18 cellular contexts compared by ENCODE assay signal in the genomic region with DNA sequence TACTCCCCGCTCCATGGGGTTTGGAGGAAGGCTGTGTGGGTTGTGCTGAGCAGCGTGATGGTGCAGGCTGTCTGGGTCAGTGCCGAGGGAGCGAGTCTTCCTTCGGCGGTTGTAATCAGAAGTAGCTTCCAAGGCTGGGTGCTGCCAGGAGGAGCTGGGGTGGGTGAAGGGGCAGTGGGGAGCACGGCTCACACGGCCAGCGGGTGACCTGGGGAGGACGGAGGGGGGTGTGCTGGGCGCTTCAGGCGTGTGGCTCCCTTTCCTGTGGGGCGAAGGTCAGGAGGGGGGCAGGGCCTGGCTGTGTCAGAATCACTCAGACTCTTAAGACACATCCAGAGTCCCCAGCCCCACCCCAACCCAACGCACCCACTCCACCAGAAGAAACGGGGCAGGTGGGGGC.
DNase-seq lines count a peak whose midpoint lies in the region; ATAC-seq and TF ChIP-seq lines count a peak whose summit lies in the region.
"Had no signal": no experiment of that assay in that cellular context is flagged by ENCODE, and none has a peak within 500 bp of the region (broad histone marks: within the 10 kb centered on the region; RNA-seq: fewer than 3 reads in every experiment).

No MANE protein-coding gene starts in this region.

- H3K9me2 ChIP-seq in GM23338 (ENCODE audit: insufficient read depth), result no peaks in the 10 kb centered on the region

- TF ChIP-seq CTCF in GM23338 (conservative IDR thresholded peaks at IDR 0.05; ENCODE audit: low read depth in 2 of 2) (no peak), adrenal gland (IDR thresholded peaks at IDR 0.05) (no peak), smooth muscle cell (IDR thresholded peaks at IDR 0.05; ENCODE audit: borderline replicate concordance, insufficient read depth, poor library complexity, severe bottlenecking) (no peak)

- no peak overlapping the region for H2BK15ac ChIP-seq in mesenchymal stem cell (ENCODE audit: low read depth, poor library complexity, severe bottlenecking)

- H3K4me3 ChIP-seq in GM23338, result no peak overlapping the region
- no peak overlapping the region for H3K4me3 ChIP-seq in adrenal gland
- no peak overlapping the region for H3K4me3 ChIP-seq in mesenchymal stem cell (ENCODE audit: insufficient read depth in 1 of 2, low read depth in 1 of 2, low read length in 2 of 2)
- H3K4me3 ChIP-seq in smooth muscle cell, result no peak overlapping the region
- H3K4me3 ChIP-seq in effector memory CD4-positive, alpha-beta T cell (ENCODE audit: insufficient read depth, low read depth, low read length, poor library complexity, severe bottlenecking), result no peak overlapping the region
- H3K4me3 ChIP-seq: K562, SJSA1 had no signal

- no peak overlapping the region for H3K18ac ChIP-seq in mesenchymal stem cell (ENCODE audit: low read depth in 1 of 2, low read length in 2 of 2)

- H3K79me2 ChIP-seq in GM23338 (replicated peaks; ENCODE audit: insufficient read depth) (no peaks in the 10 kb centered on the region), smooth muscle cell (ENCODE audit: low read depth) (no peaks in the 10 kb centered on the region)

- DNase-seq in GM23338 (ENCODE audit: low spot score) (no peak), adrenal gland (peak in 1 of 7 donors; percentile 36), mesenchymal stem cell (no peak), smooth muscle cell (lab: John Stamatoyannopoulos, UW; ENCODE audit: unreplicated experiment) (no peak), NCI-H2196 (lab: John Stamatoyannopoulos, UW; ENCODE audit: unreplicated experiment) (no peak), midbrain (lab: John Stamatoyannopoulos, UW) (no peak)
- DNase-seq in effector memory CD4-positive, alpha-beta T cell, result no peak
- DNase-seq: amniotic stem cell, foreskin melanocyte, GDM1, left cardiac atrium, NCI-H2029 treated with DMSO at 0.1 percent for 48 hours, NCI-H510A treated with DMSO at 0.1 percent for 48 hours had no signal

- peaks cover 5% of the 10 kb centered on the region; the same call in 2 of the 3 replicates for H3K4me1 Mint-ChIP-seq in GM23338

- H3F3A ChIP-seq in GM23338 (replicated peaks; ENCODE audit: low read depth) (no peaks in the 10 kb centered on the region), smooth muscle cell (ENCODE audit: low read depth) (peaks cover 31% of the 10 kb centered on the region)

- TF ChIP-seq POLR2A in adrenal gland (IDR thresholded peaks at IDR 0.05), result no peak

- H3K9ac ChIP-seq in mesenchymal stem cell (ENCODE audit: low read length), result no peak overlapping the region
- H3K9ac ChIP-seq in smooth muscle cell (ENCODE audit: low read depth), result no peak overlapping the region

- H2BK120ac ChIP-seq in mesenchymal stem cell (ENCODE audit: low read depth, low read length), result peak overlapping the region; percentile 29

- H3K27ac ChIP-seq in GM23338 (ENCODE audit: low read depth), result no peak overlapping the region
- H3K27ac ChIP-seq in adrenal gland, result peak overlapping the region in 3 of 5 donors; percentile 77 to 93 (median 90)
- no peak overlapping the region for H3K27ac ChIP-seq in mesenchymal stem cell (ENCODE audit: low read length, poor library complexity, severe bottlenecking)
- H3K27ac ChIP-seq in smooth muscle cell (ENCODE audit: low read depth), result peak overlapping the region; percentile 86
- no peak overlapping the region for H3K27ac ChIP-seq in effector memory CD4-positive, alpha-beta T cell (ENCODE audit: insufficient read depth, low read length, poor library complexity, severe bottlenecking)
- H3K27ac ChIP-seq: HL-60, SJSA1 had no signal

- H4K91ac ChIP-seq in mesenchymal stem cell (ENCODE audit: low read length), result peak overlapping the region; percentile 74

- H3K9me3 ChIP-seq in adrenal gland (replicated peaks in 1 of 3), result no peaks in the 10 kb centered on the region
- no peaks in the 10 kb centered on the region for H3K9me3 ChIP-seq in mesenchymal stem cell (ENCODE audit: control insufficient read depth, low read length)
- no peaks in the 10 kb centered on the region for H3K9me3 ChIP-seq in smooth muscle cell (replicated peaks; ENCODE audit: low read depth)
- H3K9me3 ChIP-seq in effector memory CD4-positive, alpha-beta T cell (ENCODE audit: control insufficient read depth, low read length), result no peaks in the 10 kb centered on the region
- H3K9me3 ChIP-seq: SJSA1 had no signal

- peak overlapping the region; percentile 45; the same call in 1 of the 2 replicates for H3K27ac Mint-ChIP-seq in GM23338

- H3K4ac ChIP-seq in mesenchymal stem cell (ENCODE audit: low read depth in 1 of 2, low read length in 2 of 2), result no peak overlapping the region

- H4K20me1 ChIP-seq in GM23338 (replicated peaks; ENCODE audit: insufficient read depth) (no peaks in the 10 kb centered on the region), smooth muscle cell (ENCODE audit: low read depth) (no peaks in the 10 kb centered on the region)

- 64 to 92% (median 78%) methylated on average over 9 to 15 of the region's 15 CpGs for WGBS in adrenal gland, 4 donors
- WGBS in mesenchymal stem cell, result 87% methylated on average over 10 of the region's 15 CpGs
- WGBS in smooth muscle cell (ENCODE audit: low lambda C conversion rate), result 85% methylated on average over 13 of the region's 15 CpGs

- ATAC-seq in GM23338, result no peak
- ATAC-seq in GM18511 (IDR thresholded peaks at IDR 0.05; ENCODE audit: unreplicated experiment), result no peak
- ATAC-seq: activated CD4-positive, CD25-positive, alpha-beta regulatory T cell treated with anti-CD3 and anti-CD28 coated beads, Interleukin-2, amount 50 U/mL, for 24 hours; K562 had no signal

- H3K14ac ChIP-seq in mesenchymal stem cell (ENCODE audit: low read length in 2 of 2), result no peak overlapping the region

- H2BK5ac ChIP-seq in mesenchymal stem cell (ENCODE audit: low read depth, low read length, poor library complexity, severe bottlenecking), result no peak overlapping the region

- H3K36me3 ChIP-seq in GM23338 (ENCODE audit: insufficient read depth) (no peaks in the 10 kb centered on the region), adrenal gland (replicated peaks in 1 of 2) (peaks cover 0 to 8% of the 10 kb centered on the region in 2 donors), mesenchymal stem cell (ENCODE audit: control insufficient read depth in 1 of 2, insufficient read depth in 2 of 2, low read depth in 1 of 2, low read length in 2 of 2) (peaks cover 5 to 35% of the 10 kb centered on the region in 2 experiments), smooth muscle cell (ENCODE audit: low read depth) (no peaks in the 10 kb centered on the region)
- no peaks in the 10 kb centered on the region for H3K36me3 ChIP-seq in effector memory CD4-positive, alpha-beta T cell (ENCODE audit: control insufficient read depth, insufficient read depth, low read length)

- no peak overlapping the region for H4K8ac ChIP-seq in mesenchymal stem cell (ENCODE audit: low read length)

- H3K79me1 ChIP-seq in mesenchymal stem cell (replicated peaks; ENCODE audit: low read length, poor library complexity, severe bottlenecking), result peaks cover 13% of the 10 kb centered on the region

- H3K27me3 Mint-ChIP-seq in GM23338 (ENCODE audit: insufficient read depth, low read depth, poor library complexity), result peaks cover 15% of the 10 kb centered on the region

- H3K9me3 Mint-ChIP-seq in GM23338, result no peaks in the 10 kb centered on the region; the same call in 2 of the 3 replicates

- H2AFZ ChIP-seq in GM23338 (no peak overlapping the region), mesenchymal stem cell (ENCODE audit: low read depth, low read length) (no peak overlapping the region), smooth muscle cell (ENCODE audit: low read depth) (no peak overlapping the region)

- intact Hi-C loops in adrenal gland (cut with DNase I), result loop anchor here in 1 of 2 donors (5.0 kb wide), 1 partner anchor 60 kb away; a partner anchor contains a TSS

- H3K36me3 Mint-ChIP-seq in GM23338 (ENCODE audit: low read depth), result peaks cover 25% of the 10 kb centered on the region

- H3K4me1 ChIP-seq in GM23338 (ENCODE audit: insufficient read depth) (no peaks in the 10 kb centered on the region), adrenal gland (replicated peaks in 1 of 2) (peaks cover 27 to 65% of the 10 kb centered on the region in 2 donors), mesenchymal stem cell (ENCODE audit: control insufficient read depth, insufficient read depth, low read depth, low read length) (peaks cover 49% of the 10 kb centered on the region), smooth muscle cell (ENCODE audit: low read depth) (peaks cover 22% of the 10 kb centered on the region)
- no peaks in the 10 kb centered on the region for H3K4me1 ChIP-seq in effector memory CD4-positive, alpha-beta T cell (ENCODE audit: control insufficient read depth, insufficient read depth, low read length, poor library complexity, severe bottlenecking)

- H2BK12ac ChIP-seq in mesenchymal stem cell (ENCODE audit: low read length in 2 of 2), result no peak overlapping the region

- no peak overlapping the region for H3K23ac ChIP-seq in mesenchymal stem cell (ENCODE audit: low read length in 2 of 2)

- H2AK5ac ChIP-seq in mesenchymal stem cell (ENCODE audit: low read length, severe bottlenecking), result no peak overlapping the region

- H3K4me3 Mint-ChIP-seq in GM23338, result no peak overlapping the region

- no peaks in the 10 kb centered on the region for H3K27me3 ChIP-seq in GM23338 (ENCODE audit: insufficient read depth)
- H3K27me3 ChIP-seq in adrenal gland, result no peaks in the 10 kb centered on the region
- H3K27me3 ChIP-seq in mesenchymal stem cell (ENCODE audit: control insufficient read depth in 1 of 2, insufficient read depth in 1 of 2, low read length in 2 of 2), result no peaks in the 10 kb centered on the region
- H3K27me3 ChIP-seq in smooth muscle cell (ENCODE audit: low read depth), result no peaks in the 10 kb centered on the region
- H3K27me3 ChIP-seq in effector memory CD4-positive, alpha-beta T cell (replicated peaks; ENCODE audit: control insufficient read depth, insufficient read depth, low read length, poor library complexity, severe bottlenecking), result no peaks in the 10 kb centered on the region
- H3K27me3 ChIP-seq: SJSA1 had no signal

- H3K4me2 ChIP-seq in GM23338 (no peak overlapping the region), mesenchymal stem cell (ENCODE audit: low read length, poor library complexity, severe bottlenecking) (no peak overlapping the region), smooth muscle cell (no peak overlapping the region)

TF ChIP-seq in GM23338, 12 proteins besides CTCF, POLR2A, EP300 and RAD21:
- no peak for TF ChIP-seq ZNF114 (CRISPR knock-in tag; IDR thresholded peaks at IDR 0.05)
TF ChIP-seq in GM23338: peak in this region for 0.

Comparison
In these comparisons a context has a peak if more than half of its experiments do, and no peak if none do; other contexts are left out.
1. H3K27ac ChIP-seq: peak in adrenal gland (3 of 5) and smooth muscle cell (single experiment); none in GM23338 (single experiment), mesenchymal stem cell (single experiment) and effector memory CD4-positive, alpha-beta T cell (single experiment).